Comparison of ENCODE assay signal across 8 cellular contexts in genomic region chr3:38843898-38844297, GRCh38. TPM values are rescaled to one million over a fixed set of nuclear protein-coding genes. Genes with fewer than 3 reads are reported as not detected.
DNase-seq lines count a peak whose midpoint lies in the region; ATAC-seq and TF ChIP-seq lines count a peak whose summit lies in the region.

No MANE protein-coding gene starts in this region.

- H3K27me3 ChIP-seq in MM.1S (replicated peaks; ENCODE audit: insufficient read depth, low read length), result no peaks in the 10 kb centered on the region
- peaks cover 6 to 38% of the 10 kb centered on the region in 2 experiments for H3K27me3 ChIP-seq in mesenchymal stem cell (ENCODE audit: control insufficient read depth in 1 of 2, insufficient read depth in 1 of 2, low read length in 2 of 2)
- H3K27me3 ChIP-seq in colonic mucosa, result no peaks in the 10 kb centered on the region

- no peaks in the 10 kb centered on the region for H3K9me3 ChIP-seq in MM.1S (replicated peaks; ENCODE audit: insufficient read depth, low read length)
- H3K9me3 ChIP-seq in mesenchymal stem cell (ENCODE audit: control insufficient read depth, low read length), result no peaks in the 10 kb centered on the region
- H3K9me3 ChIP-seq in colonic mucosa, result no peaks in the 10 kb centered on the region

- DNase-seq in ELF-1 (ENCODE audit: low read depth, low spot score) (peak; percentile 47), MM.1S (no peak), brain pericyte (ENCODE audit: low read depth, low spot score) (peak; percentile 20), mesenchymal stem cell (peak; percentile 69), colonic mucosa (no peak)
- DNase-seq in activated CD8-positive, alpha-beta memory T cell treated with anti-CD3 and anti-CD28 coated beads, Interleukin-2, amount 50 U/mL, for 4 hours, result no peak

- no peaks in the 10 kb centered on the region for H3K9me2 ChIP-seq in MM.1S (replicated peaks; ENCODE audit: insufficient read depth, low read length)

- H4K91ac ChIP-seq in mesenchymal stem cell (ENCODE audit: low read length), result no peak overlapping the region

- H4K20me1 ChIP-seq in MM.1S (ENCODE audit: insufficient read depth, low read length), result no peaks in the 10 kb centered on the region

- WGBS in mesenchymal stem cell, result 72% methylated on average over 2 of the region's 2 CpGs

- H3K79me1 ChIP-seq in mesenchymal stem cell (replicated peaks; ENCODE audit: low read length, poor library complexity, severe bottlenecking), result no peaks in the 10 kb centered on the region

- no peaks in the 10 kb centered on the region for H3K79me2 ChIP-seq in MM.1S (ENCODE audit: low read length)

- H3K27ac ChIP-seq in MM.1S (ENCODE audit: low read length), result no peak overlapping the region
- H3K27ac ChIP-seq in mesenchymal stem cell (ENCODE audit: low read length, poor library complexity, severe bottlenecking), result no peak overlapping the region
- no peak overlapping the region for H3K27ac ChIP-seq in colonic mucosa

- ATAC-seq in GM18502 (IDR thresholded peaks at IDR 0.05; ENCODE audit: poor library complexity, unreplicated experiment) (no peak), GM19023 (IDR thresholded peaks at IDR 0.05; ENCODE audit: unreplicated experiment) (no peak)

- H3K9ac ChIP-seq in MM.1S (ENCODE audit: low read length), result no peak overlapping the region
- H3K9ac ChIP-seq in mesenchymal stem cell (ENCODE audit: low read length), result no peak overlapping the region
- no peak overlapping the region for H3K9ac ChIP-seq in colonic mucosa (ENCODE audit: low read depth in 2 of 2, low read length in 2 of 2)

- no peak overlapping the region for H2BK12ac ChIP-seq in mesenchymal stem cell (ENCODE audit: low read length in 2 of 2)

- no peaks in the 10 kb centered on the region for H3F3A ChIP-seq in MM.1S (ENCODE audit: insufficient read depth, low read length)

- no peak overlapping the region for H3K14ac ChIP-seq in mesenchymal stem cell (ENCODE audit: low read length in 2 of 2)

- H4K8ac ChIP-seq in mesenchymal stem cell (ENCODE audit: low read length), result no peak overlapping the region

- H3K4me2 ChIP-seq in MM.1S (ENCODE audit: low read depth, low read length), result no peak overlapping the region
- no peak overlapping the region for H3K4me2 ChIP-seq in mesenchymal stem cell (ENCODE audit: low read length, poor library complexity, severe bottlenecking)

- no peak overlapping the region for H3K4ac ChIP-seq in mesenchymal stem cell (ENCODE audit: low read depth in 1 of 2, low read length in 2 of 2)

- no peak overlapping the region for H3K18ac ChIP-seq in mesenchymal stem cell (ENCODE audit: low read depth in 1 of 2, low read length in 2 of 2)

- H3K4me1 ChIP-seq in MM.1S (ENCODE audit: low read length), result no peaks in the 10 kb centered on the region
- H3K4me1 ChIP-seq in mesenchymal stem cell (ENCODE audit: control insufficient read depth, insufficient read depth, low read depth, low read length), result no peaks in the 10 kb centered on the region
- no peaks in the 10 kb centered on the region for H3K4me1 ChIP-seq in colonic mucosa

- H3K36me3 ChIP-seq in MM.1S (replicated peaks; ENCODE audit: insufficient read depth, low read length) (no peaks in the 10 kb centered on the region), mesenchymal stem cell (ENCODE audit: control insufficient read depth in 1 of 2, insufficient read depth in 2 of 2, low read depth in 1 of 2, low read length in 2 of 2) (no peaks in the 10 kb centered on the region), colonic mucosa (no peaks in the 10 kb centered on the region)

- H2AFZ ChIP-seq in MM.1S (ENCODE audit: low read length) (no peak overlapping the region), mesenchymal stem cell (ENCODE audit: low read depth, low read length) (no peak overlapping the region)

- intact Hi-C loops in colonic mucosa (cut with DNase I), result no loop called here

- H3K4me3 ChIP-seq in MM.1S (ENCODE audit: low read length) (no peak overlapping the region), mesenchymal stem cell (ENCODE audit: insufficient read depth in 1 of 2, low read depth in 1 of 2, low read length in 2 of 2) (no peak overlapping the region), colonic mucosa (no peak overlapping the region)

- H2BK120ac ChIP-seq in mesenchymal stem cell (ENCODE audit: low read depth, low read length), result no peak overlapping the region

- 0 out of 2 replicates have a peak, but pooled peaks have one; percentile 11 for TF ChIP-seq CTCF in MM.1S (IDR thresholded peaks at IDR 0.05; ENCODE audit: low read length)
- TF ChIP-seq CTCF in colonic mucosa (IDR thresholded peaks at IDR 0.05), result no peak

- H3K23ac ChIP-seq in mesenchymal stem cell (ENCODE audit: low read length in 2 of 2), result no peak overlapping the region

- H2AK5ac ChIP-seq in mesenchymal stem cell (ENCODE audit: low read length, severe bottlenecking), result no peak overlapping the region

- no peak overlapping the region for H2BK5ac ChIP-seq in mesenchymal stem cell (ENCODE audit: low read depth, low read length, poor library complexity, severe bottlenecking)

- no peak overlapping the region for H2BK15ac ChIP-seq in mesenchymal stem cell (ENCODE audit: low read depth, poor library complexity, severe bottlenecking)

RNA-seq across cellular contexts. Expression of gene SCN10A, which starts 27.9 kb away (rescaled TPM):
- not detected for polyA plus RNA-seq in mesenchymal stem cell (2013, experiment 1 of 2)
- not detected for polyA plus RNA-seq in mesenchymal stem cell (2013, experiment 2 of 2)
- not detected for total RNA-seq in colonic mucosa

Comparison
In these comparisons a context has a peak if more than half of its experiments do, and no peak if none do; other contexts are left out.
1. DNase-seq: peak in ELF-1 (single experiment), brain pericyte (single experiment) and mesenchymal stem cell (single experiment); none in MM.1S (single experiment), activated CD8-positive, alpha-beta memory T cell treated with anti-CD3 and anti-CD28 coated beads, Interleukin-2, amount 50 U/mL, for 4 hours (single experiment) and colonic mucosa (single experiment).